Comparison of ENCODE assay signal across 3 cellular contexts in genomic region chr5:142871056-142871879, GRCh38.
TF ChIP-seq lines count a peak whose summit lies in the region.

No MANE protein-coding gene starts in this region.

TF ChIP-seq in A549, 52 proteins besides CTCF, POLR2A, EP300 and RAD21 (continues in another document):
- TF ChIP-seq KDM5A (IDR thresholded peaks at IDR 0.05) (no peak), ELK1 (IDR thresholded peaks at IDR 0.05; ENCODE audit: low read depth, low read length) (no peak), PBX3 (IDR thresholded peaks at IDR 0.05) (no peak), MAZ (IDR thresholded peaks at IDR 0.05; ENCODE audit: borderline replicate concordance, low read depth, low read length) (no peak), EHF (CRISPR knock-in tag; IDR thresholded peaks at IDR 0.05) (no peak), EHMT2 (IDR thresholded peaks at IDR 0.05; ENCODE audit: low read depth) (no peak), SREBF2 (IDR thresholded peaks at IDR 0.05) (no peak), KDM1A (IDR thresholded peaks at IDR 0.05; ENCODE audit: low read depth) (no peak), GATA3 (IDR thresholded peaks at IDR 0.05; ENCODE audit: borderline replicate concordance) (no peak), HMGXB4 (CRISPR knock-in tag; IDR thresholded peaks at IDR 0.05; ENCODE audit: borderline replicate concordance) (no peak), CBX2 (IDR thresholded peaks at IDR 0.05; ENCODE audit: borderline replicate concordance, low read depth) (no peak), FOSB (CRISPR knock-in tag; IDR thresholded peaks at IDR 0.05) (no peak), HEYL (CRISPR knock-in tag; IDR thresholded peaks at IDR 0.05) (no peak), FOXS1 (CRISPR knock-in tag; IDR thresholded peaks at IDR 0.05) (no peak), FOSL2 (IDR thresholded peaks at IDR 0.05) (no peak), FOSL2 (CRISPR knock-in tag; IDR thresholded peaks at IDR 0.05) (no peak)

TF ChIP-seq in H1, 55 proteins besides CTCF, POLR2A, EP300 and RAD21:
- TF ChIP-seq KDM1A (IDR thresholded peaks at IDR 0.05; ENCODE audit: borderline replicate concordance, low read length) (no peak), TCF12 (IDR thresholded peaks at IDR 0.05; ENCODE audit: low read depth, low read length) (no peak), GABPA (IDR thresholded peaks at IDR 0.05; ENCODE audit: borderline replicate concordance, insufficient read depth, low read length) (no peak), KDM5A (IDR thresholded peaks at IDR 0.05; ENCODE audit: low read length) (no peak), BCL11A (IDR thresholded peaks at IDR 0.05; ENCODE audit: low read depth in 2 of 2, low read length in 2 of 2) (no peak), RBBP5 (IDR thresholded peaks at IDR 0.05; ENCODE audit: borderline replicate concordance, low read depth, low read length) (no peak), HDAC6 (IDR thresholded peaks at IDR 0.05; ENCODE audit: low read depth, low read length) (no peak), TBP (IDR thresholded peaks at IDR 0.05; ENCODE audit: low read depth, low read length) (no peak), BACH1 (IDR thresholded peaks at IDR 0.05; ENCODE audit: low read length) (no peak), E2F6 (IDR thresholded peaks at IDR 0.05) (no peak), KDM4A (IDR thresholded peaks at IDR 0.05; ENCODE audit: low read depth, low read length, severe bottlenecking) (no peak), SUZ12 (IDR thresholded peaks at IDR 0.05; ENCODE audit: low read length) (no peak), CTBP2 (IDR thresholded peaks at IDR 0.05; ENCODE audit: borderline replicate concordance, insufficient read depth, insufficient read length, low read length) (no peak), RFX5 (IDR thresholded peaks at IDR 0.05; ENCODE audit: borderline replicate concordance, low read depth, low read length) (no peak), SP1 (IDR thresholded peaks at IDR 0.05; ENCODE audit: low read depth, low read length) (no peak), SIX5 (IDR thresholded peaks at IDR 0.05; ENCODE audit: low read depth, low read length) (no peak), CBX5 (IDR thresholded peaks at IDR 0.05; ENCODE audit: low read depth, low read length) (no peak)
TF ChIP-seq in H1: peak in this region for 0.

TF ChIP-seq in GM12891, 5 proteins besides CTCF, POLR2A, EP300 and RAD21:
- TF ChIP-seq SPI1 (IDR thresholded peaks at IDR 0.05; ENCODE audit: low read depth, low read length) (no peak), TAF1 (IDR thresholded peaks at IDR 0.05; ENCODE audit: low read depth, low read length) (no peak), PAX5 (IDR thresholded peaks at IDR 0.05; ENCODE audit: insufficient read depth, low read length, severe bottlenecking) (no peak), POLR2AphosphoS5 (IDR thresholded peaks at IDR 0.05; ENCODE audit: low read depth, low read length) (no peak), POU2F2 (IDR thresholded peaks at IDR 0.05; ENCODE audit: low read depth, low read length) (no peak)
TF ChIP-seq in GM12891: peak in this region for 0.
